Comparison of ENCODE assay signal across 16 cellular contexts in the genomic region with DNA sequence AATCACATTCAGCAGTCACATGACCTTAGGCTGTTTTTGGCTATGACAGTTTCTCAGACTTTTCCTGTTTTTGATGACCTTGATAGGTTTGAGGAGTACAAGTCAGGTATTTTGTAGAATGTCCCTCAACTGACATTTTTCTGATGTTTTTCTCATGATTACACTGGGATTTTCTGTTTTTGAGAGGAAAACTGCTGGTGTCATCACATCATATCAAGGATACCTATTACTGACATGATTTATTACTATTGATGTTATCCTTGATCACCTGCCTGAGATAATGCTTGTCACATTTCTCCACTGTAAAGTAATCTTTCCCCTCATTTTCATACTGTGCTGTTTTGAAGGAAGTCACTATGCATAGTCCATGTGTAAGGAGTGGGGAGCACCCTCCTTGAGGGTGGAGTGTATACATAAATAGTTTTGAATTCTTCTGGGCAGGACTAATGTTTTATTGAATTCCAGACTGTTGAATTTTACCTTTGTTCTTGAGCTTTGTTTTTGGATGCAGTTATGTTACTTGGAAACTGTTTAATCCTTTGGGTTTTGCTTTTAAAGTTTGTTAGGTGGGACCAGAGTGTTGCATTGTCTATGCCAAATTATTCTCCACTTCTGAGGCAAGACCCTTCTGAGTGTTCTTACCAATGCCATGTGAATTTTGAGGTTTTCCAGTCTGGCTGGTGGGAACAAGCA.
DNase-seq lines count a peak whose midpoint lies in the region; ATAC-seq and TF ChIP-seq lines count a peak whose summit lies in the region.
"Had no signal": no experiment of that assay in that cellular context is flagged by ENCODE, and none has a peak within 500 bp of the region (broad histone marks: within the 10 kb centered on the region; RNA-seq: fewer than 3 reads in every experiment).

No MANE protein-coding gene starts in this region.

- no peaks in the 10 kb centered on the region for H3K9me3 ChIP-seq in SJSA1 (replicated peaks)
- H3K9me3 ChIP-seq in tibial artery = peaks cover 0 to 4% (median 0%) of the 10 kb centered on the region in 3 donors

- POLR2A ChIA-PET in RWPE1 (lab: Yijun Ruan, JAX; ENCODE audit: low non-redundant PET) = no interaction called here

- H3K27ac ChIP-seq in SJSA1 (peak overlapping the region; percentile 73), foreskin keratinocyte (no peak overlapping the region), RWPE1 (no peak overlapping the region), tibial artery (no peak overlapping the region)
- H3K27ac ChIP-seq: Peyer's patch had no signal

- intact Hi-C loops in tibial artery (cut with DNase I; ENCODE audit: low total_unique reads) = no loop called here

- DNase-seq in AG08395 (ENCODE audit: low spot score) = peak; percentile 25
- DNase-seq in GM04503 (ENCODE audit: low read depth) = peak; percentile 66
- peak in 1 of 2 experiments; percentile 43 for DNase-seq in SJSA1 (ENCODE audit: low read depth in 1 of 2, low spot score in 2 of 2)
- DNase-seq in foreskin keratinocyte = peak; percentile 36 to 73
- no peak for DNase-seq in RWPE1 (ENCODE audit: low spot score)
- no peak for DNase-seq in tibial artery
- DNase-seq: C1 segment of cervical spinal cord; CD8-positive, alpha-beta memory T cell; DMS53; NCI-H1105; Peyer's patch; SW 1271 had no signal

- no peak for ATAC-seq in foreskin keratinocyte
- ATAC-seq in GM18519 (IDR thresholded peaks at IDR 0.05; ENCODE audit: low FRiP score, unreplicated experiment) = no peak
- ATAC-seq in GM19351 (IDR thresholded peaks at IDR 0.05; ENCODE audit: unreplicated experiment) = no peak
- ATAC-seq: GM23338, Right ventricle myocardium inferior had no signal

- H3K36me3 ChIP-seq in SJSA1 (no peaks in the 10 kb centered on the region), tibial artery (no peaks in the 10 kb centered on the region)
- H3K36me3 ChIP-seq: Peyer's patch had no signal

- TF ChIP-seq CTCF in foreskin keratinocyte (conservative IDR thresholded peaks at IDR 0.05) (no peak), RWPE1 (conservative IDR thresholded peaks at IDR 0.05; ENCODE audit: low read depth) (no peak), tibial artery (IDR thresholded peaks at IDR 0.05) (no peak)

- H3K27me3 ChIP-seq in SJSA1 (replicated peaks) = no peaks in the 10 kb centered on the region
- no peaks in the 10 kb centered on the region for H3K27me3 ChIP-seq in foreskin keratinocyte
- H3K27me3 ChIP-seq in tibial artery = no peaks in the 10 kb centered on the region
- H3K27me3 ChIP-seq: Peyer's patch had no signal

- CTCF ChIA-PET in RWPE1 (lab: Yijun Ruan, JAX) = no interaction called here

- H3K4me3 ChIP-seq in SJSA1 = no peak overlapping the region
- no peak overlapping the region for H3K4me3 ChIP-seq in tibial artery
- H3K4me3 ChIP-seq: GM23338, Peyer's patch had no signal

- peaks cover 25% of the 10 kb centered on the region for H3K4me1 ChIP-seq in SJSA1 (replicated peaks)
- H3K4me1 ChIP-seq in foreskin keratinocyte = no peaks in the 10 kb centered on the region
- H3K4me1 ChIP-seq in tibial artery = peaks cover 0 to 14% (median 3%) of the 10 kb centered on the region in 4 donors
- H3K4me1 ChIP-seq: Peyer's patch had no signal

Comparison
In these comparisons a context has a peak if more than half of its experiments do, and no peak if none do; other contexts are left out.
1. DNase-seq: peak in AG08395 (single experiment), GM04503 (single experiment) and foreskin keratinocyte (2 of 2); none in RWPE1 (single experiment) and tibial artery (0 of 2).